In genomic region chr5:173288632-173289031, GRCh38 we compare ENCODE assay signal across 2 cellular contexts.
TF ChIP-seq lines count a peak whose summit lies in the region.

No MANE protein-coding gene starts in this region.

TF ChIP-seq in K562, 482 proteins besides CTCF, POLR2A, EP300 and RAD21:
- TF ChIP-seq ZNF3 (CRISPR knock-in tag; IDR thresholded peaks at IDR 0.05), result no peak
- peak; percentile 53 for TF ChIP-seq RBM25 (IDR thresholded peaks at IDR 0.05; ENCODE audit: low read depth, low read length, severe bottlenecking)
- TF ChIP-seq PHF8 (IDR thresholded peaks at IDR 0.05; ENCODE audit: borderline replicate concordance, low read length), result no peak
- TF ChIP-seq ZFP36 (IDR thresholded peaks at IDR 0.05; ENCODE audit: low read depth, low read length, partially characterized antibody), result peak; percentile 27
- TF ChIP-seq KLF10 (CRISPR knock-in tag; IDR thresholded peaks at IDR 0.05), result no peak
- no peak for TF ChIP-seq PCBP1 (IDR thresholded peaks at IDR 0.05; ENCODE audit: low read depth, low read length, poor library complexity, severe bottlenecking)

TF ChIP-seq in H1, 55 proteins besides CTCF, POLR2A, EP300 and RAD21:
- no peak for TF ChIP-seq ASH2L (IDR thresholded peaks at IDR 0.05; ENCODE audit: low read length)
- TF ChIP-seq USF2 (IDR thresholded peaks at IDR 0.05; ENCODE audit: low read length), result no peak
- no peak for TF ChIP-seq NANOG (IDR thresholded peaks at IDR 0.05; ENCODE audit: insufficient read depth, low read depth, low read length, poor library complexity, severe bottlenecking)
- no peak for TF ChIP-seq CHD2 (IDR thresholded peaks at IDR 0.05; ENCODE audit: low read length)
- no peak for TF ChIP-seq MAX (IDR thresholded peaks at IDR 0.05)
- no peak for TF ChIP-seq KDM4A (IDR thresholded peaks at IDR 0.05; ENCODE audit: low read depth, low read length, severe bottlenecking)
- no peak for TF ChIP-seq ATF2 (IDR thresholded peaks at IDR 0.05; ENCODE audit: low read length)
- TF ChIP-seq TBP (IDR thresholded peaks at IDR 0.05; ENCODE audit: low read depth, low read length), result no peak
- no peak for TF ChIP-seq SIX5 (IDR thresholded peaks at IDR 0.05; ENCODE audit: low read depth, low read length)
- no peak for TF ChIP-seq SP4 (IDR thresholded peaks at IDR 0.05; ENCODE audit: low read length)
- TF ChIP-seq JUND (IDR thresholded peaks at IDR 0.05; ENCODE audit: low read length), result no peak
- TF ChIP-seq RFX5 (IDR thresholded peaks at IDR 0.05; ENCODE audit: borderline replicate concordance, low read depth, low read length), result no peak
- TF ChIP-seq SUZ12 (IDR thresholded peaks at IDR 0.05; ENCODE audit: low read length), result no peak
- TF ChIP-seq EGR1 (IDR thresholded peaks at IDR 0.05; ENCODE audit: borderline replicate concordance, low read depth, low read length), result no peak
- no peak for TF ChIP-seq KDM5A (IDR thresholded peaks at IDR 0.05; ENCODE audit: low read length)
- no peak for TF ChIP-seq BCL11A (IDR thresholded peaks at IDR 0.05; ENCODE audit: low read depth in 2 of 2, low read length in 2 of 2)
- TF ChIP-seq SP1 (IDR thresholded peaks at IDR 0.05; ENCODE audit: low read depth, low read length), result no peak
